Comparison of ENCODE assay signal across 26 cellular contexts in the genomic region with DNA sequence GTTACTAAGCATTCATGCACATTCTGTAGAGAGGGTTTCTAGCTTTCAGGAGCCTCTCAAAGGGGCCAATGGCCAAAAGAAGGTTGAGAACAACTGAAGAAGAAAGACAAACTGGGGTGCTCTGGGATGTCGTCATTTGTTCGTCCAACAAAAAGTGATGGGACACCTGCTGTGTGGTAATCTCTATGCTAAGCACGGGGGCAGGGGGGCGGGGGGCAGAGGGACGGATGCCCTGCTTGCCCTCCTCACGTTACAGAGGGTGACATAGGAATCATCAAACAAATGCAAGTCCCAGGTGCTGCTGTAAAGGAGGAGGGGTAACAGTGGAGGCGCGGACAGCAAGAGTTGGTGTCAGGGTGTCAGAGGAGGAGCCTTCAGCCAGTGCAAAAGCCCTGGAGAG. TPM values are rescaled to one million over a fixed set of nuclear protein-coding genes. Genes with fewer than 3 reads are reported as not detected.
"Had no signal": no experiment of that assay in that cellular context is flagged by ENCODE, and none has a peak within 500 bp of the region (broad histone marks: within the 10 kb centered on the region; RNA-seq: fewer than 3 reads in every experiment).

No MANE protein-coding gene starts in this region.

- H3K9me3 ChIP-seq: adrenal gland, colonic mucosa, right lobe of liver, testis, transverse colon had no signal

- H3K36me3 Mint-ChIP-seq: activated naive CD8-positive, alpha-beta T cell treated with anti-CD3 and anti-CD28 coated beads for 36 hours had no signal

- H3K27me3 ChIP-seq: adrenal gland, body of pancreas, right lobe of liver, testis had no signal

- H3K36me3 ChIP-seq: adrenal gland, cardiac muscle cell, colonic mucosa, lower lobe of right lung, right lobe of liver, transverse colon had no signal

- H3K4me3 Mint-ChIP-seq: activated naive CD4-positive, alpha-beta T cell treated with anti-CD3 and anti-CD28 coated beads for 36 hours; activated naive CD8-positive, alpha-beta T cell treated with anti-CD3 and anti-CD28 coated beads for 36 hours; activated T-helper 1 cell treated with anti-CD3 and anti-CD28 coated beads, Interleukin-12 subunit alpha, Interleukin-12 subunit beta, Interleukin-2, Interleukin-4 antibody, amounts not matched to agents 30 ng/mL and 10 ng/mL and 1 ng/mL, durations not matched to agents 14 hours and 24 hours and 36 hours; natural killer cell treated with Interleukin-12 subunit alpha and Interleukin-12 subunit beta and Interleukin-15 and Interleukin-18, amount 100 ng/mL, for 72 hours had no signal

- H3K27ac Mint-ChIP-seq: activated naive CD4-positive, alpha-beta T cell treated with anti-CD3 and anti-CD28 coated beads for 36 hours; activated naive CD8-positive, alpha-beta T cell treated with anti-CD3 and anti-CD28 coated beads for 36 hours; activated T-helper 1 cell treated with anti-CD3 and anti-CD28 coated beads, Interleukin-12 subunit alpha, Interleukin-12 subunit beta, Interleukin-2, Interleukin-4 antibody, amounts not matched to agents 30 ng/mL and 10 ng/mL and 1 ng/mL, durations not matched to agents 14 hours and 24 hours and 36 hours; natural killer cell treated with Interleukin-12 subunit alpha and Interleukin-12 subunit beta and Interleukin-15 and Interleukin-18, amount 100 ng/mL, for 72 hours had no signal

- DNase-seq: activated CD4-positive, alpha-beta T cell treated with anti-CD3 and anti-CD28 coated beads for 4 hours; activated CD4-positive, alpha-beta T cell treated with anti-CD3 and anti-CD28 coated beads, Interleukin-2, amount 50 U/mL, for 4 hours; activated CD4-positive, CD25-positive, alpha-beta regulatory T cell; activated effector memory CD4-positive, alpha-beta T cell treated with anti-CD3 and anti-CD28 coated beads, Interleukin-2, amount 50 U/mL, for 16 hours; activated naive CD4-positive, alpha-beta T cell treated with anti-CD3 and anti-CD28 coated beads for 36 hours; activated naive CD8-positive, alpha-beta T cell treated with anti-CD3 and anti-CD28 coated beads for 36 hours; activated T-cell treated with anti-CD3 and anti-CD28 coated beads, Interleukin-2, amount 50 U/mL, for 1 hour; adrenal gland; aorta; body of pancreas; cerebellar nuclear complex; colonic mucosa; effector CD8-positive, alpha-beta T cell; kidney glomerular epithelial cell; lower lobe of right lung; mesenchymal stem cell; right lobe of liver; stimulated activated CD4-positive, alpha-beta T cell treated with anti-CD3 and anti-CD28 coated beads, Interleukin-2, amount 100 ng/mL, for 48 hours; stimulated activated naive CD8-positive, alpha-beta T cell treated with anti-CD3 and anti-CD28 coated beads, Interleukin-15, Interleukin-2, amounts not matched to agents 100 U/mL and 50 U/mL, for 24 hours; T-helper 2 cell; testis; transverse colon had no signal

- H3K4me1 Mint-ChIP-seq: activated naive CD8-positive, alpha-beta T cell treated with anti-CD3 and anti-CD28 coated beads for 36 hours had no signal

- H3K4me1 ChIP-seq: adrenal gland, body of pancreas, colonic mucosa, right lobe of liver, testis, transverse colon had no signal

- H3K4me3 ChIP-seq: adrenal gland, body of pancreas, cardiac muscle cell, colonic mucosa, lower lobe of right lung, right lobe of liver, testis, transverse colon had no signal

- H3K27ac ChIP-seq: adrenal gland, body of pancreas, cardiac muscle cell, colonic mucosa, lower lobe of right lung, right lobe of liver, testis, transverse colon had no signal

RNA-seq across cellular contexts. Expression of a gene that starts 12.8 kb away (rescaled TPM):
- total RNA-seq: activated naive CD4-positive, alpha-beta T cell treated with anti-CD3 and anti-CD28 coated beads for 36 hours; activated naive CD8-positive, alpha-beta T cell treated with anti-CD3 and anti-CD28 coated beads for 36 hours; activated T-helper 1 cell treated with anti-CD3 and anti-CD28 coated beads, Interleukin-12 subunit alpha, Interleukin-12 subunit beta, Interleukin-2, Interleukin-4 antibody, amounts not matched to agents 30 ng/mL and 10 ng/mL and 1 ng/mL, durations not matched to agents 14 hours and 24 hours and 36 hours; mononuclear cell; natural killer cell treated with Interleukin-12 subunit alpha and Interleukin-12 subunit beta and Interleukin-15 and Interleukin-18, amount 100 ng/mL, for 72 hours had no signal
